ENCODE assay signal across 1 cellular context in genomic region chr1:231540847-231541246, GRCh38.
TF ChIP-seq lines count a peak whose summit lies in the region.

No MANE protein-coding gene starts in this region.

TF ChIP-seq in GM23338, 12 proteins besides CTCF, POLR2A, EP300 and RAD21 (continued from another document):
- TF ChIP-seq ZNF462 (CRISPR knock-in tag; IDR thresholded peaks at IDR 0.05) (no peak), ZNF114 (CRISPR knock-in tag; IDR thresholded peaks at IDR 0.05) (no peak), EZH2phosphoT487 (IDR thresholded peaks at IDR 0.05; ENCODE audit: unreplicated experiment) (no peak)
